In genomic region chr13:20188649-20189553, GRCh38 we compare ENCODE assay signal across 13 cellular contexts. TPM values are rescaled to one million over a fixed set of nuclear protein-coding genes. Genes with fewer than 3 reads are reported as not detected.
DNase-seq lines count a peak whose midpoint lies in the region; ATAC-seq and TF ChIP-seq lines count a peak whose summit lies in the region.
"Had no signal": no experiment of that assay in that cellular context is flagged by ENCODE, and none has a peak within 500 bp of the region (broad histone marks: within the 10 kb centered on the region; RNA-seq: fewer than 3 reads in every experiment).

No MANE protein-coding gene starts in this region.

- TF ChIP-seq POLR2A in NB4 (IDR thresholded peaks at IDR 0.05; ENCODE audit: extremely low read depth, insufficient read length): no peak

- H3K27ac Mint-ChIP-seq in naive B cell: no peak overlapping the region

- H3K4me3 ChIP-seq in NB4 (ENCODE audit: low read depth, low read length) (no peak overlapping the region), astrocyte of the cerebellum (ENCODE audit: low read depth, low read length) (no peak overlapping the region)
- H3K4me3 ChIP-seq: body of pancreas had no signal

- TF ChIP-seq CTCF in GM12873 (IDR thresholded peaks at IDR 0.05; ENCODE audit: insufficient read depth, low read depth, low read length, missing control alignments) (peak; percentile 53), NB4 (IDR thresholded peaks at IDR 0.05; ENCODE audit: low read depth, low read length) (peak; percentile 79), astrocyte of the cerebellum (IDR thresholded peaks at IDR 0.05; ENCODE audit: low read depth, low read length, missing control alignments) (peak; percentile 11)

- DNase-seq in NB4 (ENCODE audit: low read depth): peak; percentile 93
- DNase-seq in astrocyte of the cerebellum (ENCODE audit: low read depth): no peak
- no peak for DNase-seq in naive B cell
- no peak for DNase-seq in middle frontal gyrus (ENCODE audit: extremely low spot score, low spot score)
- DNase-seq in DMS53 (lab: John Stamatoyannopoulos, UW): no peak
- DNase-seq: DND-41, kidney glomerular epithelial cell, NCI-H2029 treated with DMSO at 0.1 percent for 48 hours had no signal

- H3K36me3 Mint-ChIP-seq in naive B cell: no peaks in the 10 kb centered on the region

- peaks cover 8 to 14% (median 9%) of the 10 kb centered on the region in 3 donors for H3K4me1 Mint-ChIP-seq in naive B cell

- peaks cover 26 to 53% (median 35%) of the 10 kb centered on the region in 3 donors for H3K27me3 Mint-ChIP-seq in naive B cell

- no peak overlapping the region for H3K4me3 Mint-ChIP-seq in naive B cell

- H3K9me3 Mint-ChIP-seq in naive B cell: peaks cover 0 to 2% (median 0%) of the 10 kb centered on the region in 7 donors

- ATAC-seq in naive B cell (ENCODE audit: low read depth in 2 of 2) (peak; percentile 23 to 24), GM21381 (IDR thresholded peaks at IDR 0.05; ENCODE audit: unreplicated experiment) (no peak), GM18867 (IDR thresholded peaks at IDR 0.05; ENCODE audit: unreplicated experiment) (no peak)
- ATAC-seq: body of pancreas had no signal

- in situ Hi-C loops in astrocyte of the cerebellum (cut with HindIII; ENCODE audit: low sequenced_read_pairs): loop anchor here (5.0 to 25.0 kb wide), 3 partner anchors 63 to 648 kb away; partner anchors contain the start of gene IL17D

RNA-seq across cellular contexts. Expression of gene GJB2, which starts 3.8 kb away (rescaled TPM):
- polyA plus RNA-seq in naive B cell (ENCODE audit: low read depth in 6 of 6): not detected

RNA-seq across cellular contexts. Expression of gene GJA3, which starts 28.0 kb away (rescaled TPM):
- under 1 TPM in 3 of 6 donors, not detected in 3; 0.13 to 0.25 (median 0.14) TPM for polyA plus RNA-seq in naive B cell (ENCODE audit: low read depth in 6 of 6)

RNA-seq across cellular contexts. Expression of gene GJB6, which starts 43.2 kb away (rescaled TPM):
- polyA plus RNA-seq in naive B cell (ENCODE audit: low read depth in 6 of 6): 1 to 10 TPM in 2 of 6 donors, not detected in 4; 2.0 to 3.4 TPM
- polyA plus RNA-seq: fibroblast of lung had no signal

Comparison
In these comparisons a context has a peak if more than half of its experiments do, and no peak if none do; other contexts are left out.
1. CTCF ChIP-seq: peak in every context shown above with its lines; median percentile 79 in NB4; 53 in GM12873; 11 in astrocyte of the cerebellum.
2. ATAC-seq: peak in naive B cell (2 of 2); none in GM21381 (single experiment) and GM18867 (single experiment).